Comparison of ENCODE assay signal across 2 cellular contexts in the genomic region with DNA sequence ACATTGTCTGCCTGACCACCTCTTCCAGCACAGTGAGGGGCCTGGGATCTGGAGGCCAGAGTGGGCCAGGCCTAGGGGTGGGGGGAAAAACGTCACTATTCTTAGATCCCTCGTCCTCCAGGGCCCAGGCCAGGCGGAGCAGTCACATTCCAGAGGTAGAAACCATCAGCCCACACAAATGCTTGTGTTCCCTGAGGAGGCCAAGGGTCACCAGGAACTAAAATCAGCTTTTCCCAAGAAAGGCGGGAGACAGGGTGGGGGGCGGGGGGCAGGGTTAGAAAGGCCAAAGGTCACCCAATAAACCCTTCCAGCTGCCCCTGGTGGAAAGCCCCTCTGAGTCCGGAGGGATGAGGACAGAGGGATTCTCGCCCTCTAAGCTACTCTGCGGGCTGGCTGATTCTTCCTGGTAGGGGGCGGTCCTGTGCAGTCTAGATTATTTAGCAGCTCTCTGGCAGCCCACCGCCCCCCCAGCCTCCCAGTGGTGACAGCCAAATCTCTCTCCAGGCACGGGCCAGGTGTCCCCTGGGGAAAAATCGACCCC.
A peak's percentile ranks its signal among the peaks of the same experiment; 100 is the strongest.
TF ChIP-seq lines count a peak whose summit lies in the region.

No MANE protein-coding gene starts in this region.

TF ChIP-seq in GM12878, 131 proteins besides CTCF, POLR2A, EP300 and RAD21:
- TF ChIP-seq EZH2 (IDR thresholded peaks at IDR 0.05; ENCODE audit: borderline replicate concordance, control insufficient read depth, low read depth, low read length), result no peak
- TF ChIP-seq NR2F1 (conservative IDR thresholded peaks at IDR 0.05), result 0 out of 2 replicates have a peak, but pooled peaks have one; percentile 16
- no peak for TF ChIP-seq PAX5 (IDR thresholded peaks at IDR 0.05; ENCODE audit: borderline replicate concordance, low read depth, low read length)
- no peak for TF ChIP-seq GABPA (IDR thresholded peaks at IDR 0.05; ENCODE audit: low read depth)

TF ChIP-seq in SK-N-SH treated with all-trans-retinoic acid at 6 μM for 48 hours, 23 proteins besides CTCF, POLR2A, EP300 and RAD21:
- no peak for TF ChIP-seq RARB (CRISPR knock-in tag; IDR thresholded peaks at IDR 0.05)
- TF ChIP-seq, protein P1, sequence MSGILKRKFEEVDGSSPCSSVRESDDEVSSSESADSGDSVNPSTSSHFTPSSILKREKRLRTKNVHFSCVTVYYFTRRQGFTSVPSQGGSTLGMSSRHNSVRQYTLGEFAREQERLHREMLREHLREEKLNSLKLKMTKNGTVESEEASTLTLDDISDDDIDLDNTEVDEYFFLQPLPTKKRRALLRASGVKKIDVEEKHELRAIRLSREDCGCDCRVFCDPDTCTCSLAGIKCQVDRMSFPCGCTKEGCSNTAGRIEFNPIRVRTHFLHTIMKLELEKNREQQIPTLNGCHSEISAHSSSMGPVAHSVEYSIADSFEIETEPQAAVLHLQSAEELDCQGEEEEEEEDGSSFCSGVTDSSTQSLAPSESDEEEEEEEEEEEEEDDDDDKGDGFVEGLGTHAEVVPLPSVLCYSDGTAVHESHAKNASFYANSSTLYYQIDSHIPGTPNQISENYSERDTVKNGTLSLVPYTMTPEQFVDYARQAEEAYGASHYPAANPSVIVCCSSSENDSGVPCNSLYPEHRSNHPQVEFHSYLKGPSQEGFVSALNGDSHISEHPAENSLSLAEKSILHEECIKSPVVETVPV (CRISPR knock-in tag; IDR thresholded peaks at IDR 0.05), result no peak
- TF ChIP-seq ARNTL (CRISPR knock-in tag; IDR thresholded peaks at IDR 0.05; ENCODE audit: borderline replicate concordance, low read depth), result no peak
